In the genomic region with DNA sequence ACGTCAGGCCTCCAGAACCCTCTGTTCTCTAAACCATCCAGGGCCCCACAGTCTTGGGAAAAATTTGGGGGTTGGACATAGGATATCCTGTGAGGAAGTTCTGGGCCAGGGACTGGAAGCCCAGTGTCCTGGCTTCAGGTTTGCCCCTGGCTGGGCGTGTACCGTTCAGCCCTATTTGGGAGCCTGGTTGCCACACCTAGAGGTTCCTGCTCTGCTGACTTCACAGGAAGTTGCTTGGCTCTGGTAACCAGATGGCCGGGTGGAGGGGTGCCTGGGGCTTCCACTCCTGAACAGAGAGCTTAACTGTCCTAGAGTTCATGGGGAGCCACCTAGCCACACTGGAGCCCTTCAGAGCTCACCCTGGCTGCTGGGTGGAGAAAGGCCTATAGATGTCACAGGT, we compare ENCODE assay signal across 8 cellular contexts. TPM values are rescaled to one million over a fixed set of nuclear protein-coding genes. Genes with fewer than 3 reads are reported as not detected.
A peak's percentile ranks its signal among the peaks of the same experiment; 100 is the strongest.
DNase-seq lines count a peak whose midpoint lies in the region; ATAC-seq and TF ChIP-seq lines count a peak whose summit lies in the region.

No MANE protein-coding gene starts in this region.

- peak overlapping the region; percentile 92 for H3K4me3 Mint-ChIP-seq in dendritic cell treated with granulocyte-macrophage colony-stimulating factor and Interleukin-4, amounts not matched to agents 40 ng/mL and 50 ng/mL, for 4 days
- H3K4me3 Mint-ChIP-seq in natural killer cell, result peak overlapping the region; percentile 74

- peaks cover 57% of the 10 kb centered on the region for H3K36me3 Mint-ChIP-seq in dendritic cell treated with granulocyte-macrophage colony-stimulating factor and Interleukin-4, amounts not matched to agents 40 ng/mL and 50 ng/mL, for 4 days (ENCODE audit: low read depth)
- no peaks in the 10 kb centered on the region for H3K36me3 Mint-ChIP-seq in natural killer cell

- TF ChIP-seq CTCF in DND-41 (IDR thresholded peaks at IDR 0.05; ENCODE audit: borderline replicate concordance, extremely low read depth, low read length, poor library complexity, severe bottlenecking) (no peak), natural killer cell (IDR thresholded peaks at IDR 0.05) (no peak)

- peak overlapping the region; percentile 50 to 77; a peak in 3 of 4 replicates for H3K4me3 ChIP-seq in DND-41 (ENCODE audit: low read depth in 1 of 2, low read length in 2 of 2)

- no peaks in the 10 kb centered on the region for H4K20me1 ChIP-seq in DND-41 (ENCODE audit: insufficient read depth, low read length)

- H3K27me3 ChIP-seq in DND-41 (ENCODE audit: insufficient read depth, low read length, poor library complexity), result no peaks in the 10 kb centered on the region

- peak overlapping the region; percentile 95 for H3K9ac ChIP-seq in DND-41 (ENCODE audit: low read depth, low read length)

- DNase-seq in DND-41 (peak; percentile 49), NOMO-1 treated with dmso at 0.1 percent for 144 hours (lab: John Stamatoyannopoulos, UW; ENCODE audit: unreplicated experiment) (peak; percentile 13), natural killer cell (no peak), NCI-H748 (lab: John Stamatoyannopoulos, UW; ENCODE audit: unreplicated experiment) (no peak), anterior cingulate cortex (lab: John Stamatoyannopoulos, UW) (no peak)

- intact Hi-C loops in dendritic cell treated with granulocyte-macrophage colony-stimulating factor and Interleukin-4, amounts not matched to agents 40 ng/mL and 50 ng/mL, for 4 days (cut with micrococcal nuclease), result loop anchor here (2.0 kb wide), 1 partner anchor 18 kb away; no protein-coding TSS in a partner anchor
- intact Hi-C loops in natural killer cell (cut with micrococcal nuclease), result no loop called here

- peaks cover 17% of the 10 kb centered on the region for H3K36me3 ChIP-seq in DND-41 (ENCODE audit: insufficient read depth, low read length)

- peak overlapping the region; percentile 89 for H3K27ac Mint-ChIP-seq in dendritic cell treated with granulocyte-macrophage colony-stimulating factor and Interleukin-4, amounts not matched to agents 40 ng/mL and 50 ng/mL, for 4 days
- peak overlapping the region; percentile 68 to 79 for H3K27ac Mint-ChIP-seq in natural killer cell

- ATAC-seq in DND-41 (ENCODE audit: insufficient read depth, low read depth), result peak; percentile 57
- no peak for ATAC-seq in natural killer cell
- ATAC-seq in GM19455 (IDR thresholded peaks at IDR 0.05; ENCODE audit: unreplicated experiment), result no peak
- no peak for ATAC-seq in HG02678 (IDR thresholded peaks at IDR 0.05; ENCODE audit: unreplicated experiment)

- peaks cover 21% of the 10 kb centered on the region; the same call in 1 of the 2 replicates for H3K79me2 ChIP-seq in DND-41 (ENCODE audit: insufficient read depth, low read length)

- H3K4me1 Mint-ChIP-seq in dendritic cell treated with granulocyte-macrophage colony-stimulating factor and Interleukin-4, amounts not matched to agents 40 ng/mL and 50 ng/mL, for 4 days (ENCODE audit: low read depth), result peaks cover 40% of the 10 kb centered on the region
- peaks cover 5 to 26% of the 10 kb centered on the region in 2 donors for H3K4me1 Mint-ChIP-seq in natural killer cell

- H3K27me3 Mint-ChIP-seq in dendritic cell treated with granulocyte-macrophage colony-stimulating factor and Interleukin-4, amounts not matched to agents 40 ng/mL and 50 ng/mL, for 4 days, result no peaks in the 10 kb centered on the region
- peaks cover 0 to 6% of the 10 kb centered on the region in 2 donors for H3K27me3 Mint-ChIP-seq in natural killer cell (ENCODE audit: low read depth in 2 of 2)

- H3K9me3 Mint-ChIP-seq in dendritic cell treated with granulocyte-macrophage colony-stimulating factor and Interleukin-4, amounts not matched to agents 40 ng/mL and 50 ng/mL, for 4 days, result no peaks in the 10 kb centered on the region
- no peaks in the 10 kb centered on the region for H3K9me3 Mint-ChIP-seq in natural killer cell

- peak overlapping the region; percentile 92 for H3K27ac ChIP-seq in DND-41 (ENCODE audit: low read length)

- H3K4me1 ChIP-seq in DND-41 (ENCODE audit: insufficient read depth, low read length), result peaks cover 14% of the 10 kb centered on the region

- H3K4me2 ChIP-seq in DND-41 (ENCODE audit: insufficient read depth, low read length), result peak overlapping the region; percentile 93

- no peaks in the 10 kb centered on the region for H3K9me3 ChIP-seq in DND-41 (ENCODE audit: insufficient read depth, low read length, severe bottlenecking)

- H2AFZ ChIP-seq in DND-41 (ENCODE audit: low read depth, low read length), result peak overlapping the region; percentile 87

RNA-seq across cellular contexts. Expression of gene TAFAZZIN, which starts 1.1 kb away (rescaled TPM):
- total RNA-seq in natural killer cell, result 10 to 100 TPM; 67.3 to 87.2 (median 67.7) TPM

RNA-seq across cellular contexts. Expression of gene DNASE1L1, which starts 3.4 kb away (rescaled TPM):
- 10 to 100 TPM; 16.7 to 19.6 (median 16.8) TPM for total RNA-seq in natural killer cell

RNA-seq across cellular contexts. Expression of gene RPL10, which starts 14.3 kb away (rescaled TPM):
- total RNA-seq in natural killer cell, result 1,000 to 10,000 TPM; 2,249 to 2,456 (median 2,324) TPM

RNA-seq across cellular contexts. Expression of gene ATP6AP1, which starts 16.0 kb away (rescaled TPM):
- total RNA-seq in natural killer cell, result 10 to 100 TPM; 62.4 to 71.7 (median 65.9) TPM

RNA-seq across cellular contexts. Expression of gene GDI1, which starts 24.5 kb away (rescaled TPM):
- total RNA-seq in natural killer cell, result 100 to 1,000 TPM; 138 to 174 (median 140) TPM

Comparison
In these comparisons a context has a peak if more than half of its experiments do, and no peak if none do; other contexts are left out.
1. DNase-seq: peak in DND-41 (single experiment) and NOMO-1 treated with dmso at 0.1 percent for 144 hours (single experiment); none in natural killer cell (single experiment), NCI-H748 (single experiment) and anterior cingulate cortex (0 of 58).